ENCODE assay signal across 8 cellular contexts in genomic region chr10:89701238-89702120, GRCh38. TPM values are rescaled to one million over a fixed set of nuclear protein-coding genes. Genes with fewer than 3 reads are reported as not detected.
DNase-seq lines count a peak whose midpoint lies in the region; FAIRE-seq and TF ChIP-seq lines count a peak whose summit lies in the region.

KIF20B (plus strand) TSS chr10:89701590; CDS start chr10:89705295, 3,705 bp downstream.

- H3K4me2 ChIP-seq in neuronal stem cell (ENCODE audit: insufficient read depth, low read length, poor library complexity, severe bottlenecking): peak within 1 kb of the TSS; percentile 81

- H3K9me3 Mint-ChIP-seq in HFFc6: no peaks in the 10 kb centered on the region
- no peaks in the 10 kb centered on the region for H3K9me3 Mint-ChIP-seq in activated naive CD4-positive, alpha-beta T cell treated with anti-CD3 and anti-CD28 coated beads for 36 hours

- H3K27me3 Mint-ChIP-seq in HFFc6 (ENCODE audit: insufficient read depth): no peaks in the 10 kb centered on the region
- no peaks in the 10 kb centered on the region for H3K27me3 Mint-ChIP-seq in activated naive CD4-positive, alpha-beta T cell treated with anti-CD3 and anti-CD28 coated beads for 36 hours (ENCODE audit: low read depth)

- peaks cover 1% of the 10 kb centered on the region for H3K79me1 ChIP-seq in neuronal stem cell (ENCODE audit: low read depth, low read length)

- peaks cover 0 to 5% of the 10 kb centered on the region in 2 donors for H3K4me1 ChIP-seq in neuronal stem cell (ENCODE audit: control insufficient read depth in 2 of 2, insufficient read depth in 1 of 2, low read depth in 1 of 2, low read length in 2 of 2)

- H3K4me3 Mint-ChIP-seq in HFFc6: peak within 1 kb of the TSS; percentile 99
- peak within 1 kb of the TSS; percentile 90 for H3K4me3 Mint-ChIP-seq in activated naive CD4-positive, alpha-beta T cell treated with anti-CD3 and anti-CD28 coated beads for 36 hours

- DNase-seq in GM06990 (ENCODE audit: extremely low read depth, insufficient read length) (peak; percentile 98), HFFc6 (peak; percentile 97), NAMALWA (ENCODE audit: low spot score) (peak; percentile 98), SK-N-DZ (ENCODE audit: low spot score) (peak; percentile 97), frontal cortex (ENCODE audit: low spot score in 2 of 2) (peak; percentile 76 to 90), neuronal stem cell (ENCODE audit: low spot score) (peak; percentile 93), substantia nigra (lab: John Stamatoyannopoulos, UW) (peak; percentile 68 to 97 (median 92))
- DNase-seq in activated naive CD4-positive, alpha-beta T cell treated with anti-CD3 and anti-CD28 coated beads for 36 hours: peak; percentile 97

- H3K18ac ChIP-seq in neuronal stem cell (ENCODE audit: low read length): peak within 1 kb of the TSS; percentile 97

- peak within 1 kb of the TSS; percentile 43 for H3K23ac ChIP-seq in neuronal stem cell (ENCODE audit: low read depth, low read length, poor library complexity)

- peak within 1 kb of the TSS; percentile 88 for H3K9ac ChIP-seq in neuronal stem cell (ENCODE audit: low read depth, low read length, poor library complexity)

- no peak within 1 kb of the TSS for H4K8ac ChIP-seq in neuronal stem cell (ENCODE audit: low read depth, low read length)

- peak within 1 kb of the TSS; percentile 67 for H2BK15ac ChIP-seq in neuronal stem cell (ENCODE audit: low read length)

- H3K4me3 ChIP-seq in GM06990 (replicated peaks; ENCODE audit: low read depth, low read length): peak within 1 kb of the TSS; percentile 86
- H3K4me3 ChIP-seq in neuronal stem cell (ENCODE audit: low read length in 2 of 2): peak within 1 kb of the TSS; percentile 57 to 92

- peaks cover 5% of the 10 kb centered on the region; the same call in 1 of the 2 replicates for H3K36me3 Mint-ChIP-seq in HFFc6 (ENCODE audit: low read depth)
- H3K36me3 Mint-ChIP-seq in activated naive CD4-positive, alpha-beta T cell treated with anti-CD3 and anti-CD28 coated beads for 36 hours (ENCODE audit: low read depth): peaks cover 17% of the 10 kb centered on the region

- H3K27me3 ChIP-seq in GM06990 (replicated peaks; ENCODE audit: control insufficient read depth, insufficient read depth, low read length): no peaks in the 10 kb centered on the region
- H3K27me3 ChIP-seq in neuronal stem cell (ENCODE audit: control insufficient read depth in 3 of 3, insufficient read depth in 3 of 3, low read depth in 1 of 3, low read length in 3 of 3): no peaks in the 10 kb centered on the region

- TF ChIP-seq CTCF in GM06990 (IDR thresholded peaks at IDR 0.05; ENCODE audit: insufficient read depth, low read length, poor library complexity, severe bottlenecking) (peak; percentile 28), HFFc6 (IDR thresholded peaks at IDR 0.05) (peak; percentile 59; the same call in 1 of the 2 replicates)

- H2BK5ac ChIP-seq in neuronal stem cell (ENCODE audit: low read length): peak within 1 kb of the TSS; percentile 66

- H4K91ac ChIP-seq in neuronal stem cell (ENCODE audit: low read depth, low read length, poor library complexity): no peak within 1 kb of the TSS

- no peak within 1 kb of the TSS for H2AK5ac ChIP-seq in neuronal stem cell (ENCODE audit: low read depth, low read length)

- H3K14ac ChIP-seq in neuronal stem cell (ENCODE audit: low read length): no peak within 1 kb of the TSS

- intact Hi-C loops in activated naive CD4-positive, alpha-beta T cell treated with anti-CD3 and anti-CD28 coated beads for 36 hours (cut with micrococcal nuclease): loop anchor here (1.0 to 2.0 kb wide), 9 partner anchors 57 to 1170 kb away; partner anchors contain the start of genes FAS, LIPA and RPP30

- peak within 1 kb of the TSS; percentile 90 for H2AFZ ChIP-seq in neuronal stem cell (ENCODE audit: low read length)

- no CpG with 5 or more reads among the region's 48 CpGs for WGBS in neuronal stem cell (ENCODE audit: extremely low coverage in 2 of 2, insufficient read length in 2 of 2, insufficient replicate concordance in 1 of 2), 2 donors

- peak; percentile 34 for FAIRE-seq in frontal cortex (lab: Jason Lieb, UNC)

- H3K36me3 ChIP-seq in GM06990 (ENCODE audit: control insufficient read depth, insufficient read depth, low read length) (no peaks in the 10 kb centered on the region), neuronal stem cell (replicated peaks in 1 of 2; ENCODE audit: control insufficient read depth in 2 of 2, insufficient read depth in 2 of 2, low read length in 2 of 2) (peaks cover 0 to 12% of the 10 kb centered on the region in 2 donors)

- peak within 1 kb of the TSS; percentile 97 for H3K27ac Mint-ChIP-seq in HFFc6
- H3K27ac Mint-ChIP-seq in activated naive CD4-positive, alpha-beta T cell treated with anti-CD3 and anti-CD28 coated beads for 36 hours: peak within 1 kb of the TSS; percentile 97

- peak within 1 kb of the TSS; percentile 72 for H2BK120ac ChIP-seq in neuronal stem cell (ENCODE audit: low read depth, low read length)

- H2BK12ac ChIP-seq in neuronal stem cell (ENCODE audit: low read length): no peak within 1 kb of the TSS

- CTCF ChIA-PET in activated naive CD4-positive, alpha-beta T cell treated with anti-CD3 and anti-CD28 coated beads for 36 hours (lab: Charles Lee): interaction anchor here (0.6 to 1.5 kb wide), 4 partner anchors 12 to 613 kb away, joined by 3 to 4 read pairs (median 3); no protein-coding TSS in a partner anchor

- H3K4me1 Mint-ChIP-seq in HFFc6 (ENCODE audit: low read depth): peaks cover 49% of the 10 kb centered on the region
- H3K4me1 Mint-ChIP-seq in activated naive CD4-positive, alpha-beta T cell treated with anti-CD3 and anti-CD28 coated beads for 36 hours (ENCODE audit: low read depth): peaks cover 34% of the 10 kb centered on the region

- peak within 1 kb of the TSS; percentile 86 for H3K27ac ChIP-seq in neuronal stem cell (replicated peaks; ENCODE audit: low read length)
- H3K27ac ChIP-seq in substantia nigra (ENCODE audit: low read depth, low read length, poor library complexity, severe bottlenecking): peak within 1 kb of the TSS; percentile 84

- no peak within 1 kb of the TSS for H3K4ac ChIP-seq in neuronal stem cell (ENCODE audit: low read length)

- H3K9me3 ChIP-seq in neuronal stem cell (replicated peaks in 1 of 2; ENCODE audit: control insufficient read depth in 2 of 2, insufficient read depth in 1 of 2, low read depth in 1 of 2, low read length in 2 of 2): no peaks in the 10 kb centered on the region

RNA-seq across cellular contexts. Expression of gene KIF20B, which starts in this region (rescaled TPM):
- total RNA-seq in HFFc6 (2021; fragmentation: NEBNext Ultra II Directional; extraction: Animal tissue kit (Norgen Biotek cat#: 25700)): 10 to 100 TPM; 15.1 to 41.5 (median 36.8) TPM
- polyA plus RNA-seq in SK-N-DZ (2014; cell fraction: cytosol; rRNA removed): 25.1 and 27.2 TPM in 2 replicates
- polyA plus RNA-seq in SK-N-DZ (2014; cell fraction: nucleus; rRNA removed): 29.6 and 30.8 TPM in 2 replicates
- total RNA-seq in activated naive CD4-positive, alpha-beta T cell treated with anti-CD3 and anti-CD28 coated beads for 36 hours: 10 to 100 TPM; 67.2 to 70.3 TPM
- 11.0 TPM for total RNA-seq in frontal cortex
- polyA plus RNA-seq in neuronal stem cell (2013, experiment 1 of 2): 30.2 TPM
- polyA plus RNA-seq in neuronal stem cell (2013, experiment 2 of 2): 32.3 TPM

Comparison
In these comparisons a context has a peak if more than half of its experiments do, and no peak if none do; other contexts are left out.
1. Peak in every context shown above with its lines: DNase-seq, H3K4me3 ChIP-seq and H3K27ac ChIP-seq.